ENCODE assay signal across 24 cellular contexts in genomic region chr17:801660-802059, GRCh38. TPM values are rescaled to one million over a fixed set of nuclear protein-coding genes. Genes with fewer than 3 reads are reported as not detected.
A peak's percentile ranks its signal among the peaks of the same experiment; 100 is the strongest.
DNase-seq lines count a peak whose midpoint lies in the region; ATAC-seq and TF ChIP-seq lines count a peak whose summit lies in the region.
"Had no signal": no experiment of that assay in that cellular context is flagged by ENCODE, and none has a peak within 500 bp of the region (broad histone marks: within the 10 kb centered on the region; RNA-seq: fewer than 3 reads in every experiment).

No MANE protein-coding gene starts in this region.

- TF ChIP-seq CTCF in Panc1 (IDR thresholded peaks at IDR 0.05) (no peak), nephron progenitor cell (IDR thresholded peaks at IDR 0.05) (no peak), mucosa of descending colon (IDR thresholded peaks at IDR 0.05) (no peak)

- no TSS peak for BruUV-seq in Panc1 (replicated peaks; lab: Mats Ljungman, UMichigan)

- H3K27ac ChIP-seq in Panc1 (ENCODE audit: low read length), result no peak overlapping the region
- H3K27ac ChIP-seq: coronary artery, esophagus squamous epithelium, vagina had no signal

- H3K27ac Mint-ChIP-seq in nephron progenitor cell, result peak overlapping the region; percentile 83
- H3K27ac Mint-ChIP-seq: activated T-cell treated with anti-CD3 and anti-CD28 coated beads, Interleukin-2, amount 50 U/mL, for 72 hours; endodermal cell; natural killer cell; T-cell had no signal

- H3K4me1 Mint-ChIP-seq in nephron progenitor cell, result peaks cover 50% of the 10 kb centered on the region
- H3K4me1 Mint-ChIP-seq: endodermal cell, natural killer cell, T-cell had no signal

- H3K4me3 Mint-ChIP-seq in nephron progenitor cell, result no peak overlapping the region
- H3K4me3 Mint-ChIP-seq: activated T-cell treated with anti-CD3 and anti-CD28 coated beads, Interleukin-2, amount 50 U/mL, for 72 hours; endodermal cell; natural killer cell; T-cell had no signal

- in situ Hi-C loops in Panc1 (cut with HindIII; ENCODE audit: low pct_unique_long_range_greater_than_20kb, low sequenced_read_pairs), result no loop called here

- H3K36me3 ChIP-seq in Panc1 (ENCODE audit: control insufficient read depth, insufficient read depth, low read length), result no peaks in the 10 kb centered on the region; the same call in 1 of the 2 replicates
- no peaks in the 10 kb centered on the region for H3K36me3 ChIP-seq in mucosa of descending colon (ENCODE audit: low read depth)

- ATAC-seq in Panc1 (peak; percentile 57; the same call in 1 of the 2 replicates), mucosa of descending colon (no peak)
- ATAC-seq: activated T-cell treated with anti-CD3 and anti-CD28 coated beads, Interleukin-2, amount 50 U/mL, for 72 hours; left colon; natural killer cell; T-cell had no signal

- H3K27me3 ChIP-seq in Panc1 (ENCODE audit: control insufficient read depth, insufficient read depth, low read length), result no peaks in the 10 kb centered on the region
- H3K27me3 ChIP-seq: esophagus squamous epithelium, vagina had no signal

- H3K4me1 ChIP-seq in Panc1 (ENCODE audit: control insufficient read depth, insufficient read depth, low read length) (no peaks in the 10 kb centered on the region; the same call in 1 of the 2 replicates), mucosa of descending colon (ENCODE audit: low read depth) (no peaks in the 10 kb centered on the region)
- H3K4me1 ChIP-seq: esophagus squamous epithelium, vagina had no signal

- POLR2A ChIA-PET in Panc1 (lab: Charles Lee), result no interaction called here

- no peaks in the 10 kb centered on the region for H3K9me3 Mint-ChIP-seq in nephron progenitor cell
- H3K9me3 Mint-ChIP-seq: activated T-cell treated with anti-CD3 and anti-CD28 coated beads, Interleukin-2, amount 50 U/mL, for 72 hours; endodermal cell; natural killer cell; T-cell had no signal

- H3K36me3 Mint-ChIP-seq in nephron progenitor cell (ENCODE audit: low read depth), result peaks cover 16% of the 10 kb centered on the region
- H3K36me3 Mint-ChIP-seq: natural killer cell, T-cell had no signal

- no peaks in the 10 kb centered on the region for H3K27me3 Mint-ChIP-seq in nephron progenitor cell (ENCODE audit: low read depth, poor library complexity)

- intact Hi-C loops in Panc1 (cut with micrococcal nuclease; ENCODE audit: unreplicated experiment), result no loop called here
- intact Hi-C loops in mucosa of descending colon (cut with DNase I, micrococcal nuclease), result no loop called here

- CTCF ChIA-PET in Panc1 (lab: Charles Lee), result interaction anchor here (0.5 kb wide), 1 partner anchor 179 kb away, joined by 3 read pairs; no protein-coding TSS in a partner anchor

- DNase-seq in Panc1 (ENCODE audit: low read depth, low spot score), result no peak
- peak; percentile 18 for DNase-seq in fibroblast of gingiva (ENCODE audit: low read depth)
- no peak for DNase-seq in nephron progenitor cell
- DNase-seq in NCI-H2081 (lab: John Stamatoyannopoulos, UW), result no peak
- DNase-seq in NCI-H2227 treated with DMSO at 0.1 percent for 48 hours (lab: John Stamatoyannopoulos, UW), result no peak
- DNase-seq in C1 segment of cervical spinal cord (lab: John Stamatoyannopoulos, UW), result no peak
- DNase-seq in mucosa of descending colon, result no peak
- DNase-seq: activated CD4-positive, alpha-beta T cell treated with anti-CD3 and anti-CD28 coated beads for 4 hours; activated naive CD4-positive, alpha-beta T cell treated with anti-CD3 and anti-CD28 coated beads, Interleukin-2, amount 50 U/mL, for 16 hours; activated T-cell treated with anti-CD3 and anti-CD28 coated beads, Interleukin-2, amount 50 U/mL, for 72 hours; DND-41; endodermal cell; esophagus squamous epithelium; left colon; natural killer cell; NCI-H187; NCI-H774; posterior cingulate gyrus; SHP77 treated with DMSO at 0.1 percent for 48 hours; stimulated activated CD4-positive, alpha-beta T cell treated with anti-CD3 and anti-CD28 coated beads, Interleukin-1b, Interleukin-23, amount 100 ng/mL, for 48 hours; substantia nigra; T-cell had no signal

- H3K9me3 ChIP-seq in Panc1 (ENCODE audit: control insufficient read depth, insufficient read depth, low read depth, low read length) (no peaks in the 10 kb centered on the region), mucosa of descending colon (no peaks in the 10 kb centered on the region)
- H3K9me3 ChIP-seq: esophagus squamous epithelium, vagina had no signal

- H3K4me3 ChIP-seq in Panc1 (ENCODE audit: low read depth in 2 of 2, low read length in 2 of 2), result no peak overlapping the region
- H3K4me3 ChIP-seq in mucosa of descending colon, result no peak overlapping the region
- H3K4me3 ChIP-seq: coronary artery, esophagus squamous epithelium, vagina had no signal

RNA-seq across cellular contexts. Expression of gene MRM3, which starts 19.5 kb away (rescaled TPM):
- total RNA-seq in Panc1 (2021; ENCODE audit: unreplicated experiment) (13.4 TPM), mucosa of descending colon (10 to 100 TPM; 12.2 to 14.8 (median 12.4) TPM)
- polyA plus RNA-seq in Panc1 (2012; ENCODE audit: insufficient read length), result 14.1 TPM

RNA-seq across cellular contexts. Expression of gene GLOD4, which starts 19.6 kb away (rescaled TPM):
- total RNA-seq in Panc1 (2021; ENCODE audit: unreplicated experiment) (57.8 TPM), mucosa of descending colon (10 to 100 TPM; 64.3 to 97.6 (median 88.5) TPM)
- polyA plus RNA-seq in Panc1 (2012; ENCODE audit: insufficient read length), result 66.4 TPM

RNA-seq across cellular contexts. Expression of gene GEMIN4, which starts 49.6 kb away (rescaled TPM):
- 34.9 TPM for total RNA-seq in Panc1 (2021; ENCODE audit: unreplicated experiment)
- 19.7 TPM for polyA plus RNA-seq in Panc1 (2012; ENCODE audit: insufficient read length)
- 10 to 100 TPM; 15.5 to 20.3 (median 16.4) TPM for total RNA-seq in mucosa of descending colon
